ENCODE assay signal across 8 cellular contexts in genomic region chr12:48106574-48107251, GRCh38. TPM values are rescaled to one million over a fixed set of nuclear protein-coding genes. Genes with fewer than 3 reads are reported as not detected.
DNase-seq lines count a peak whose midpoint lies in the region; ATAC-seq and TF ChIP-seq lines count a peak whose summit lies in the region.

No MANE protein-coding gene starts in this region.

- H3K4me1 ChIP-seq in breast epithelium (peaks cover 0 to 6% of the 10 kb centered on the region in 2 donors), muscle layer of colon (ENCODE audit: insufficient read depth, low read length) (peaks cover 18% of the 10 kb centered on the region)

- no peaks in the 10 kb centered on the region for H3K27me3 ChIP-seq in breast epithelium
- H3K27me3 ChIP-seq in muscle layer of colon (ENCODE audit: control insufficient read depth in 1 of 2, insufficient read depth in 2 of 2, low read length in 2 of 2), result no peaks in the 10 kb centered on the region

- ATAC-seq in HG03108 (IDR thresholded peaks at IDR 0.05; ENCODE audit: unreplicated experiment), result peak; percentile 2
- ATAC-seq in HG03139 (IDR thresholded peaks at IDR 0.05; ENCODE audit: unreplicated experiment), result no peak

- H3K36me3 ChIP-seq in breast epithelium, result no peaks in the 10 kb centered on the region
- H3K36me3 ChIP-seq in muscle layer of colon (ENCODE audit: insufficient read depth, low read length), result no peaks in the 10 kb centered on the region

- no peak for TF ChIP-seq POLR2A in breast epithelium (IDR thresholded peaks at IDR 0.05)

- H3K9me3 ChIP-seq in breast epithelium, result no peaks in the 10 kb centered on the region
- no peaks in the 10 kb centered on the region for H3K9me3 ChIP-seq in muscle layer of colon (ENCODE audit: low read length)

- no peak for DNase-seq in AG09309 (ENCODE audit: low read depth)
- no peak for DNase-seq in breast epithelium (ENCODE audit: low spot score in 2 of 2)
- no peak for DNase-seq in NCI-H748 (lab: John Stamatoyannopoulos, UW; ENCODE audit: unreplicated experiment)
- DNase-seq in GF-D8 (lab: John Stamatoyannopoulos, UW), result no peak
- no peak for DNase-seq in NCI-H526 (lab: John Stamatoyannopoulos, UW)

- intact Hi-C loops in breast epithelium (cut with DNase I; ENCODE audit: low total_unique reads), result no loop called here

- H3K4me3 ChIP-seq in AG09309 (ENCODE audit: control insufficient read depth, low read depth, low read length) (peak overlapping the region; percentile 75), breast epithelium (peak overlapping the region; percentile 84 to 100 (median 88)), muscle layer of colon (ENCODE audit: low read depth in 1 of 2, low read length in 2 of 2) (peak overlapping the region; percentile 91 to 98)

- no peak for TF ChIP-seq CTCF in AG09309 (IDR thresholded peaks at IDR 0.05; ENCODE audit: control insufficient read depth, insufficient read depth, low read depth, low read length, missing control alignments)
- no peak for TF ChIP-seq CTCF in breast epithelium (IDR thresholded peaks at IDR 0.05)

- peak overlapping the region; percentile 94 to 97 for H3K27ac ChIP-seq in breast epithelium
- H3K27ac ChIP-seq in muscle layer of colon (ENCODE audit: low read depth, low read length), result peak overlapping the region; percentile 90

- H3K9ac ChIP-seq in muscle layer of colon (ENCODE audit: low read length), result peak overlapping the region; percentile 94

RNA-seq across cellular contexts. Expression of gene SENP1, which starts 0.8 kb away (rescaled TPM):
- total RNA-seq in breast epithelium, result 10 to 100 TPM; 14.4 to 36.1 (median 30.2) TPM

RNA-seq across cellular contexts. Expression of gene PFKM, which starts 12.5 kb away (rescaled TPM):
- total RNA-seq in breast epithelium, result 10 to 100 TPM; 19.0 to 40.0 (median 31.8) TPM

RNA-seq across cellular contexts. Expression of gene ASB8, which starts 50.6 kb away (rescaled TPM):
- total RNA-seq in breast epithelium, result 10 to 100 TPM; 20.6 to 37.2 (median 30.6) TPM
